ENCODE assay signal across 23 cellular contexts in the genomic region with DNA sequence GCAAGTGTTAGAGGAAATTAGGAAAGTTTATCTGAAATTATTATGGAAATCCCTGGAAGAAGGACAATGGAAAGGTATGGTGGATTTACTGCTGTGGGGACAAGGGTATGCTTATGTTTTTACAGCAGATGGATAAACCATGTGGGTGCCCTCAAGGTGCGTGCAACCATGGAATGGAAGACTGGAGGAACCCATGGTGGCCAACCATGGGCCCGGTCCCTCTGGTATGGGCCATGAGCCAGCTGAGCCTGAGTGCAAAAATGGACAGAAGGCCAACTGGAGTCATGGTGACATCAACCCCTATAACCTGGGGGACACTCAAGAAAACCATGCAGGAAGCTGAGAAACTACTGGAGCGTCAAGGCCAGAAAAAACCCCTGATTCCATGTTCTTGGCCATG.
"Had no signal": no experiment of that assay in that cellular context is flagged by ENCODE, and none has a peak within 500 bp of the region (broad histone marks: within the 10 kb centered on the region; RNA-seq: fewer than 3 reads in every experiment).

No MANE protein-coding gene starts in this region.

- H3K27ac ChIP-seq: colonic mucosa, coronary artery, dorsolateral prefrontal cortex, epithelial cell of prostate, esophagus muscularis mucosa, esophagus squamous epithelium, foreskin keratinocyte, gastrocnemius medialis, gastroesophageal sphincter, heart left ventricle, heart right ventricle had no signal

- DNase-seq: colonic mucosa; cortex of kidney; dermis blood vessel endothelial cell; dorsolateral prefrontal cortex; effector CD4-positive, alpha-beta T cell; effector CD8-positive, alpha-beta T cell; effector memory CD4-positive, alpha-beta T cell; effector memory CD8-positive, alpha-beta T cell; endodermal cell; erythroblast; esophagus squamous epithelium; foreskin fibroblast; foreskin keratinocyte; foreskin melanocyte; gastrocnemius medialis; glutamatergic neuron; head of caudate nucleus; heart left ventricle; heart right ventricle had no signal
